In the genomic region with DNA sequence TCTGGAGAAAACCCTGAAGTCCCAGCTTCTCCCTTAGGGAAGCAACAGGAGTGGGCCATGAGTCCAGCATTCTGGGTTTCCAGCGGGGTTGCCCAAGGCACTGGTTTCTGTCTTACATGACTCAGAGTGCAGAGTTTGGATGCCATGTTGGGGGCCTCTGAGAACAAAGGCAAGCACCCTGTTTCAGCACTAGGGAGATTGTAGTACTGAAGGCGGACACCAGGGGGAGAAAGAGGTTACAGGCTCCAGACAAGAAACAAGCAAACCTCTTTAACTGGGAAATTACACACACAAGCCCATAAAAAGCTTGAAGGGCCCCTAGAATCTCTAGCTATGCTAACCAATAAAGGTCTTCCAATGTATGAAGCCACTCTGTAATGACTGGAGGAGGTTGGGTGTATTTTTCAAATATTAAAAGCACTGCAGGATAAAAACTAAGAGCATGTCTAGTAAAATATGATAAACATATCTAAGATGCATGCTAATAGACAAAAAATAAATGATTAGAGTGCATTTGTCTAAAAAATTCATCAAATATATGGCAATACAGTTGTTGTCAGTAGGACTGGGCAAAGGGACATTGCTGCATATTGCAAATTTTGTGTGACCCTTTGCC, we compare ENCODE assay signal across 8 cellular contexts. TPM values are rescaled to one million over a fixed set of nuclear protein-coding genes. Genes with fewer than 3 reads are reported as not detected.
DNase-seq lines count a peak whose midpoint lies in the region; ATAC-seq lines count a peak whose summit lies in the region.

No MANE protein-coding gene starts in this region.

- no peaks in the 10 kb centered on the region for H3K36me3 ChIP-seq in iPS DF 6.9 (ENCODE audit: control insufficient read depth, insufficient read depth, low read length)

- H3K4me1 ChIP-seq in iPS DF 6.9 (ENCODE audit: control insufficient read depth, insufficient read depth, low read length): no peaks in the 10 kb centered on the region

- no peak overlapping the region for H3K4me3 ChIP-seq in iPS DF 6.9 (ENCODE audit: low read length)

- H3K9me3 ChIP-seq in iPS DF 6.9 (ENCODE audit: control insufficient read depth, insufficient read depth, low read length): no peaks in the 10 kb centered on the region

- H3K27me3 ChIP-seq in iPS DF 6.9 (ENCODE audit: control insufficient read depth, insufficient read depth, low read length): no peaks in the 10 kb centered on the region

- ATAC-seq in GM19043 (IDR thresholded peaks at IDR 0.05; ENCODE audit: low read depth, unreplicated experiment): peak; percentile 64
- ATAC-seq in T-cell (replicated peaks in 1 of 4): peak in 2 of 4 experiments; percentile 44 to 63
- ATAC-seq in HG03108 (IDR thresholded peaks at IDR 0.05; ENCODE audit: unreplicated experiment): no peak

- H3K27me3 Mint-ChIP-seq in T-cell: peaks cover 16 to 22% of the 10 kb centered on the region in 2 donors

- peaks cover 0 to 5% (median 0%) of the 10 kb centered on the region in 3 donors for H3K9me3 Mint-ChIP-seq in T-cell

- CTCF ChIA-PET in T-cell (lab: Charles Lee): interaction anchor here in 1 of 2 donors (0.6 kb wide), 1 partner anchor 185 kb away, joined by 3 read pairs; no protein-coding TSS in a partner anchor

- H3K27ac Mint-ChIP-seq in T-cell: no peak overlapping the region

- H3K4me1 Mint-ChIP-seq in T-cell: no peaks in the 10 kb centered on the region

- no peak overlapping the region for H3K4me3 Mint-ChIP-seq in T-cell

- H3K27ac ChIP-seq in iPS DF 6.9 (ENCODE audit: low read length): no peak overlapping the region

- no peaks in the 10 kb centered on the region for H3K36me3 Mint-ChIP-seq in T-cell

- peak; percentile 47 to 70 for DNase-seq in AML-193 (lab: John Stamatoyannopoulos, UW)
- DNase-seq in Kasumi-1 (lab: John Stamatoyannopoulos, UW): peak; percentile 84 to 94
- DNase-seq in T-cell: peak in 32 of 34 experiments; percentile 6 to 54 (median 38)
- peak; percentile 27 for DNase-seq in amniotic epithelial cell (ENCODE audit: low read depth)
- DNase-seq in iPS DF 6.9 (ENCODE audit: low read depth, low spot score): peak; percentile 73
- DNase-seq in stimulated activated CD4-positive, alpha-beta T cell treated with anti-CD3 and anti-CD28 coated beads, Interleukin-1b, Interleukin-23, amount 100 ng/mL, for 1 hour (ENCODE audit: low read depth in 2 of 2): peak; percentile 8 to 51

- no CpG with 5 or more reads among the region's 2 CpGs for WGBS in iPS DF 6.9 (ENCODE audit: insufficient coverage, insufficient read length)

- POLR2A ChIA-PET in T-cell (lab: Charles Lee): no interaction called here

RNA-seq across cellular contexts. Expression of gene MS4A6E, which starts 7.1 kb away (rescaled TPM):
- total RNA-seq in T-cell: not detected

RNA-seq across cellular contexts. Expression of gene MS4A7, which starts 44.2 kb away (rescaled TPM):
- 1 to 10 TPM in 1 of 5 donors, under 1 TPM in 3, not detected in 1; 0.43 to 1.0 (median 0.77) TPM for total RNA-seq in T-cell

RNA-seq across cellular contexts. Expression of gene MS4A4A, which starts 53.6 kb away (rescaled TPM):
- under 1 TPM in 1 of 5 donors, not detected in 4; 0.26 TPM for total RNA-seq in T-cell

Comparison
In these comparisons a context has a peak if more than half of its experiments do, and no peak if none do; other contexts are left out.
1. DNase-seq: peak in every context shown above with its lines; median percentile 89 in Kasumi-1; 73 in iPS DF 6.9; 58 in AML-193; 38 in T-cell; 30 in stimulated activated CD4-positive, alpha-beta T cell treated with anti-CD3 and anti-CD28 coated beads, Interleukin-1b, Interleukin-23, amount 100 ng/mL, for 1 hour; 27 in amniotic epithelial cell.